Comparison of ENCODE assay signal across 1 cellular context in the genomic region with DNA sequence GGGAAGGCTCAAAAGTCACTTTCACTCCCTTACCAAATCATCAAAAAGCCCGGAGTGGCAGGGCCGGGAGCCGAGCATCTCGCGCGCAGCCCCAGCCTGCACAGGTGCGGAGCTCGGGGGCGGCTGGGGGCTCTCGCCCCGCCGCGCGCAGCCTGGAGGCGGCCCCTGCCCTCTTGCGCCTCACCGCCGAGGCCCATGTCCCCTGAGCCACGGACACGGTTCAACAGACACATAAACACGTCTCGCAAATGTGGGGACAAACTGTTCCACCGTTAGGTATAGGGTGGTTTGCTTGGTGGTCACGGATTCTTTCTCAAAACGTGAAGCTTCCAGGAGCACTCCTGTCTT.
TF ChIP-seq lines count a peak whose summit lies in the region.

No MANE protein-coding gene starts in this region.

TF ChIP-seq in liver, 16 proteins besides CTCF, POLR2A, EP300 and RAD21 (continued from another document):
- TF ChIP-seq GABPA (IDR thresholded peaks at IDR 0.05 in 1 of 2, conservative IDR thresholded peaks at IDR 0.05 in 1 of 2), result no peak
- no peak for TF ChIP-seq RXRA (IDR thresholded peaks at IDR 0.05)
